Comparison of ENCODE assay signal across 9 cellular contexts in genomic region chr12:57606016-57606311, GRCh38. TPM values are rescaled to one million over a fixed set of nuclear protein-coding genes. Genes with fewer than 3 reads are reported as not detected.
DNase-seq lines count a peak whose midpoint lies in the region; ATAC-seq, FAIRE-seq and TF ChIP-seq lines count a peak whose summit lies in the region.
"Had no signal": no experiment of that assay in that cellular context is flagged by ENCODE, and none has a peak within 500 bp of the region (broad histone marks: within the 10 kb centered on the region; RNA-seq: fewer than 3 reads in every experiment).

No MANE protein-coding gene starts in this region.

- intact Hi-C loops in GM12878 (cut with micrococcal nuclease; ENCODE audit: unreplicated experiment) = no loop called here

- ATAC-seq in GM12878 = no peak

- H3K79me2 ChIP-seq in OCI-LY1 (ENCODE audit: insufficient read depth, low read length) (no peaks in the 10 kb centered on the region), GM12878 (ENCODE audit: control insufficient read depth, insufficient read depth, low read length) (no peaks in the 10 kb centered on the region)

- CTCF ChIA-PET in GM12878 (lab: Yijun Ruan, JAX) = interaction anchor here (0.6 to 2.0 kb wide), 5 partner anchors 8 to 366 kb away, joined by 3 to 8 read pairs (median 4); partner anchors contain the start of gene TSPAN31

- in situ Hi-C loops in GM12878 (cut with MboI) = no loop called here

- no peaks in the 10 kb centered on the region for H3K9me2 ChIP-seq in OCI-LY1 (ENCODE audit: low read depth, low read length)

- peak overlapping the region; percentile 94; the same call in 1 of the 2 replicates for H3K4me2 ChIP-seq in OCI-LY1 (ENCODE audit: low read length)
- H3K4me2 ChIP-seq in GM12878 (ENCODE audit: control insufficient read depth, insufficient read depth) = peak overlapping the region; percentile 86; the same call in 1 of the 2 replicates

- H2AFZ ChIP-seq in OCI-LY1 (ENCODE audit: low read length) (no peak overlapping the region), GM12878 (ENCODE audit: control insufficient read depth, low read depth, low read length) (no peak overlapping the region)

- H3K4me3 ChIP-seq in OCI-LY1 (ENCODE audit: low read depth, low read length, poor library complexity, severe bottlenecking) = no peak overlapping the region
- H3K4me3 ChIP-seq in GM12878 = no peak overlapping the region

- H3K27me3 ChIP-seq in OCI-LY1 (ENCODE audit: insufficient read depth, low read length) (no peaks in the 10 kb centered on the region), GM12878 (replicated peaks in 1 of 2; ENCODE audit: control insufficient read depth in 2 of 2, insufficient read depth in 2 of 2, low read length in 1 of 2) (no peaks in the 10 kb centered on the region)

- H3K4me1 ChIP-seq in OCI-LY1 (ENCODE audit: insufficient read depth, low read length, severe bottlenecking) = peaks cover 16% of the 10 kb centered on the region
- H3K4me1 ChIP-seq in GM12878 (ENCODE audit: control insufficient read depth, insufficient read depth, low read length) = peaks cover 4% of the 10 kb centered on the region; the same call in 1 of the 2 replicates

- no peak for TF ChIP-seq POLR2A in GM12878 (IDR thresholded peaks at IDR 0.05; ENCODE audit: low read depth, low read length)

- H3K4me3 Mint-ChIP-seq in osteocyte (ENCODE audit: unreplicated experiment) = no peak overlapping the region
- H3K4me3 Mint-ChIP-seq in chondrocyte (ENCODE audit: unreplicated experiment) = no peak overlapping the region

- TF ChIP-seq EP300 in GM12878 (IDR thresholded peaks at IDR 0.05; ENCODE audit: borderline replicate concordance in 1 of 2, control insufficient read depth in 1 of 2, low read depth in 2 of 2, low read length in 2 of 2) = no peak

- no peaks in the 10 kb centered on the region for H4K20me1 ChIP-seq in OCI-LY1 (ENCODE audit: insufficient read depth, low read length)
- no peaks in the 10 kb centered on the region for H4K20me1 ChIP-seq in GM12878 (ENCODE audit: control insufficient read depth, insufficient read depth)

- peaks cover 17% of the 10 kb centered on the region for H3K36me3 Mint-ChIP-seq in osteocyte (ENCODE audit: unreplicated experiment)
- peaks cover 11% of the 10 kb centered on the region for H3K36me3 Mint-ChIP-seq in chondrocyte (ENCODE audit: low read depth)

- H3K27ac Mint-ChIP-seq in osteocyte (ENCODE audit: unreplicated experiment) = peak overlapping the region; percentile 35
- H3K27ac Mint-ChIP-seq in chondrocyte (ENCODE audit: unreplicated experiment) = no peak overlapping the region

- H3K27me3 Mint-ChIP-seq in osteocyte (ENCODE audit: unreplicated experiment) (peaks cover 2% of the 10 kb centered on the region), chondrocyte (ENCODE audit: low read depth) (no peaks in the 10 kb centered on the region)

- H3K36me3 ChIP-seq in OCI-LY1 (ENCODE audit: insufficient read depth, low read length) = peaks cover 14% of the 10 kb centered on the region; the same call in 1 of the 2 replicates
- H3K36me3 ChIP-seq in GM12878 (ENCODE audit: control insufficient read depth in 2 of 2, insufficient read depth in 2 of 2, low read length in 1 of 2) = peaks cover 0 to 3% of the 10 kb centered on the region in 2 experiments; a peak in 2 of 4 replicates

- no TSS peak for BruUV-seq in GM12878 (replicated peaks; lab: Mats Ljungman, UMichigan)

- TF ChIP-seq RAD21 in GM12878 (IDR thresholded peaks at IDR 0.05; ENCODE audit: insufficient read depth, low read depth, low read length) = no peak

- H3K9ac ChIP-seq in OCI-LY1 (ENCODE audit: low read length) (no peak overlapping the region), GM12878 (ENCODE audit: control insufficient read depth, insufficient read depth, low read length) (no peak overlapping the region)

- no peak for FAIRE-seq in GM12878 (lab: Jason Lieb, UNC)
- FAIRE-seq: colon had no signal

- DNase-seq in GM12878 (ENCODE audit: low read depth, low spot score) (no peak), osteocyte (ENCODE audit: extremely low spot score, unreplicated experiment) (no peak), NCI-H1930 (lab: John Stamatoyannopoulos, UW) (no peak), chondrocyte (ENCODE audit: low spot score) (no peak), SK-N-DZ (ENCODE audit: low spot score) (no peak)
- DNase-seq: Kasumi-1, NCI-H446 treated with DMSO at 0.1 percent for 48 hours had no signal

- WGBS in GM12878 (ENCODE audit: insufficient coverage, insufficient replicate concordance, low lambda C conversion rate, missing lambda C conversion rate) = 88% methylated on average over 1 of the region's 1 CpG

- POLR2A ChIA-PET in GM12878 (lab: Charles Lee) = interaction anchor here (1.1 to 2.5 kb wide), 3 partner anchors 8 to 15 kb away, joined by 3 to 13 read pairs (median 4); partner anchors contain the start of gene PIP4K2C

- RAD21 ChIA-PET in GM12878 (lab: Charles Lee; ENCODE audit: unreplicated experiment) = interaction anchor here (1.6 kb wide), 1 partner anchor 8 kb away, joined by 3 read pairs; no protein-coding TSS in a partner anchor

- TF ChIP-seq CTCF in OCI-LY1 (IDR thresholded peaks at IDR 0.05; ENCODE audit: low read length) = no peak
- no peak for TF ChIP-seq CTCF in GM12878 (IDR thresholded peaks at IDR 0.05 in 2 of 3, conservative IDR thresholded peaks at IDR 0.05 in 1 of 3; ENCODE audit: control insufficient read depth in 2 of 3, extremely low read depth in 1 of 3, insufficient read depth in 1 of 3, low read depth in 3 of 3, low read length in 3 of 3)
- TF ChIP-seq CTCF in osteocyte (IDR thresholded peaks at IDR 0.05) = no peak
- no peak for TF ChIP-seq CTCF in chondrocyte (IDR thresholded peaks at IDR 0.05)

- H3K9me3 Mint-ChIP-seq in osteocyte (ENCODE audit: unreplicated experiment) (no peaks in the 10 kb centered on the region), chondrocyte (ENCODE audit: low read depth) (no peaks in the 10 kb centered on the region)

- H3K9me3 ChIP-seq in OCI-LY1 (ENCODE audit: low read length) (no peaks in the 10 kb centered on the region), GM12878 (replicated peaks; ENCODE audit: control insufficient read depth, insufficient read depth, low read length) (no peaks in the 10 kb centered on the region)

- H3F3A ChIP-seq in OCI-LY1 (ENCODE audit: insufficient read depth, low read length) = no peaks in the 10 kb centered on the region

- no peak overlapping the region for H3K27ac ChIP-seq in OCI-LY1 (ENCODE audit: low read depth, low read length, poor library complexity, severe bottlenecking)
- H3K27ac ChIP-seq in GM12878 (ENCODE audit: control insufficient read depth, insufficient read depth) = no peak overlapping the region

- SMC1A ChIA-PET in GM12878 (lab: Charles Lee; ENCODE audit: uncharacterized antibody, unreplicated experiment) = interaction anchor here (0.8 to 1.2 kb wide), 4 partner anchors 8 to 247 kb away, joined by 3 to 5 read pairs (median 4); no protein-coding TSS in a partner anchor

- peaks cover 41% of the 10 kb centered on the region for H3K4me1 Mint-ChIP-seq in osteocyte (ENCODE audit: unreplicated experiment)
- H3K4me1 Mint-ChIP-seq in chondrocyte (ENCODE audit: low read depth) = peaks cover 44% of the 10 kb centered on the region

RNA-seq across cellular contexts. Expression of gene DTX3, which starts 1.3 kb away (rescaled TPM):
- 21.1 and 24.2 TPM in 2 replicates for total RNA-seq in GM12878 (2013; cell fraction: nucleolus; rRNA removed)
- total RNA-seq in GM12878 (2014; rRNA removed) (7.8 and 11.1 TPM in 2 replicates), GM12878 (2014; rRNA removed; fragmentation: Illumina TruSeq; extraction: Trizol) (5.2 and 6.0 TPM in 2 replicates), GM12878 (2021) (9.6 and 10.5 TPM in 2 replicates), osteocyte (26.5 and 29.9 TPM in 2 replicates), chondrocyte (29.8 to 30.3 TPM (median 30.1 TPM) in 3 replicates)
- polyA plus RNA-seq in GM12878 (2011; ENCODE audit: low read depth) = 15.8 TPM
- polyA plus RNA-seq in GM12878 (2011; rRNA removed) (3.8 and 6.0 TPM in 2 replicates), GM12878 (2014; fragmentation: Illumina TruSeq; extraction: Trizol) (6.1 and 9.2 TPM in 2 replicates), GM12878 (2014; fragmentation: Nextera tagmentation; extraction: Ambion mirVana) (1 to 10 TPM; 1.1 to 2.1 TPM), GM12878 (2014; rRNA removed) (13.6 and 14.9 TPM in 2 replicates), GM12878 (2016; fragmentation: Nextera tagmentation; extraction: Ambion mirVana) (1 to 10 TPM; 2.3 to 3.0 TPM)
- polyA plus RNA-seq in GM12878 (2011; cell fraction: cytosol; rRNA removed) = 8.5 and 10.4 TPM in 2 replicates
- polyA plus RNA-seq in GM12878 (2011; cell fraction: nucleus; rRNA removed) = 45.4 and 51.8 TPM in 2 replicates
- polyA plus RNA-seq in GM12878 (2012) = 24.9 and 31.7 TPM in 2 replicates
- 2.3 and 6.1 TPM in 2 replicates for polyA minus RNA-seq in GM12878 (2011; rRNA and poly(A)+ RNA removed)
- 0.67 and 1.1 TPM in 2 replicates for polyA minus RNA-seq in GM12878 (2011; cell fraction: cytosol; rRNA and poly(A)+ RNA removed)
- polyA minus RNA-seq in GM12878 (2011; cell fraction: nucleus; rRNA and poly(A)+ RNA removed) = 4.6 and 5.3 TPM in 2 replicates
- polyA plus RNA-seq in SK-N-DZ (2014; cell fraction: cytosol; rRNA removed) = 52.8 and 68.0 TPM in 2 replicates
- polyA plus RNA-seq in SK-N-DZ (2014; cell fraction: nucleus; rRNA removed) = 222 and 224 TPM in 2 replicates

RNA-seq across cellular contexts. Expression of gene ARHGEF25, which starts 5.3 kb away (rescaled TPM):
- total RNA-seq in GM12878 (2013; cell fraction: nucleolus; rRNA removed) = 7.8 and 8.5 TPM in 2 replicates
- total RNA-seq in GM12878 (2014; rRNA removed) = 0.56 and 1.1 TPM in 2 replicates
- 0.40 and 1.5 TPM in 2 replicates for total RNA-seq in GM12878 (2014; rRNA removed; fragmentation: Illumina TruSeq; extraction: Trizol)
- 1.5 and 1.7 TPM in 2 replicates for total RNA-seq in GM12878 (2021)
- 5.8 TPM for polyA plus RNA-seq in GM12878 (2011; ENCODE audit: low read depth)
- polyA plus RNA-seq in GM12878 (2011; rRNA removed) = 2.5 and 4.5 TPM in 2 replicates
- polyA plus RNA-seq in GM12878 (2011; cell fraction: cytosol; rRNA removed) = 4.1 TPM in 2 replicates
- 12.0 and 16.0 TPM in 2 replicates for polyA plus RNA-seq in GM12878 (2011; cell fraction: nucleus; rRNA removed)
- 5.4 and 5.6 TPM in 2 replicates for polyA plus RNA-seq in GM12878 (2012)
- polyA plus RNA-seq in GM12878 (2014; fragmentation: Illumina TruSeq; extraction: Trizol) = 2.7 TPM in 2 replicates
- polyA plus RNA-seq in GM12878 (2014; fragmentation: Nextera tagmentation; extraction: Ambion mirVana) = under 1 TPM in 1 of 2 experiments, not detected in 1; 0.08 TPM
- polyA plus RNA-seq in GM12878 (2014; rRNA removed) = 1.1 and 1.2 TPM in 2 replicates
- polyA plus RNA-seq in GM12878 (2016; fragmentation: Nextera tagmentation; extraction: Ambion mirVana) = not detected
- 2.3 and 2.4 TPM in 2 replicates for polyA minus RNA-seq in GM12878 (2011; rRNA and poly(A)+ RNA removed)
- 0.80 and 1.9 TPM in 2 replicates for polyA minus RNA-seq in GM12878 (2011; cell fraction: cytosol; rRNA and poly(A)+ RNA removed)
- 2.1 and 3.6 TPM in 2 replicates for polyA minus RNA-seq in GM12878 (2011; cell fraction: nucleus; rRNA and poly(A)+ RNA removed)
- 25.8 and 27.6 TPM in 2 replicates for total RNA-seq in osteocyte
- total RNA-seq in chondrocyte = 29.0 to 30.6 TPM (median 29.5 TPM) in 3 replicates
- polyA plus RNA-seq in SK-N-DZ (2014; cell fraction: cytosol; rRNA removed) = 51.9 and 69.7 TPM in 2 replicates
- polyA plus RNA-seq in SK-N-DZ (2014; cell fraction: nucleus; rRNA removed) = 189 and 482 TPM in 2 replicates

RNA-seq across cellular contexts. Expression of gene PIP4K2C, which starts 15.0 kb away (rescaled TPM):
- 11.2 and 12.1 TPM in 2 replicates for total RNA-seq in GM12878 (2013; cell fraction: nucleolus; rRNA removed)
- total RNA-seq in GM12878 (2014; rRNA removed) = 13.1 and 15.0 TPM in 2 replicates
- total RNA-seq in GM12878 (2014; rRNA removed; fragmentation: Illumina TruSeq; extraction: Trizol) = 9.5 and 10.6 TPM in 2 replicates
- 19.0 and 20.9 TPM in 2 replicates for total RNA-seq in GM12878 (2021)
- 10.3 TPM for polyA plus RNA-seq in GM12878 (2011; ENCODE audit: low read depth)
- polyA plus RNA-seq in GM12878 (2011; rRNA removed) = 19.2 and 23.7 TPM in 2 replicates
- polyA plus RNA-seq in GM12878 (2011; cell fraction: cytosol; rRNA removed) = 13.6 and 16.9 TPM in 2 replicates
- 28.2 and 29.1 TPM in 2 replicates for polyA plus RNA-seq in GM12878 (2011; cell fraction: nucleus; rRNA removed)
- 11.2 and 13.0 TPM in 2 replicates for polyA plus RNA-seq in GM12878 (2012)
- polyA plus RNA-seq in GM12878 (2014; fragmentation: Illumina TruSeq; extraction: Trizol) = 25.1 and 34.2 TPM in 2 replicates
- polyA plus RNA-seq in GM12878 (2014; fragmentation: Nextera tagmentation; extraction: Ambion mirVana) = 1 to 10 TPM; 4.8 to 6.0 TPM
- 13.9 and 18.4 TPM in 2 replicates for polyA plus RNA-seq in GM12878 (2014; rRNA removed)
- 10 to 100 TPM; 13.3 to 16.5 TPM for polyA plus RNA-seq in GM12878 (2016; fragmentation: Nextera tagmentation; extraction: Ambion mirVana)
- polyA minus RNA-seq in GM12878 (2011; rRNA and poly(A)+ RNA removed) = 12.5 and 14.3 TPM in 2 replicates
- polyA minus RNA-seq in GM12878 (2011; cell fraction: cytosol; rRNA and poly(A)+ RNA removed) = 3.8 and 4.3 TPM in 2 replicates
- 4.1 and 5.8 TPM in 2 replicates for polyA minus RNA-seq in GM12878 (2011; cell fraction: nucleus; rRNA and poly(A)+ RNA removed)
- 30.4 and 34.9 TPM in 2 replicates for total RNA-seq in osteocyte
- 27.9 to 33.1 TPM (median 30.5 TPM) in 3 replicates for total RNA-seq in chondrocyte
- polyA plus RNA-seq in SK-N-DZ (2014; cell fraction: cytosol; rRNA removed) = 21.4 and 26.5 TPM in 2 replicates
- 19.3 and 24.9 TPM in 2 replicates for polyA plus RNA-seq in SK-N-DZ (2014; cell fraction: nucleus; rRNA removed)

RNA-seq across cellular contexts. Expression of gene B4GALNT1, which starts 27.0 kb away (rescaled TPM):
- 0.88 and 0.93 TPM in 2 replicates for total RNA-seq in GM12878 (2013; cell fraction: nucleolus; rRNA removed)
- total RNA-seq in GM12878 (2014; rRNA removed) = 0.06 TPM in 1 of 2 replicates, not detected in the other
- 0.05 TPM in 1 of 2 replicates, not detected in the other for total RNA-seq in GM12878 (2014; rRNA removed; fragmentation: Illumina TruSeq; extraction: Trizol)
- total RNA-seq in GM12878 (2021) = 0.08 and 0.38 TPM in 2 replicates
- 0.20 TPM for polyA plus RNA-seq in GM12878 (2011; ENCODE audit: low read depth)
- 0.14 and 0.17 TPM in 2 replicates for polyA plus RNA-seq in GM12878 (2011; rRNA removed)
- 0.12 and 0.20 TPM in 2 replicates for polyA plus RNA-seq in GM12878 (2011; cell fraction: cytosol; rRNA removed)
- polyA plus RNA-seq in GM12878 (2011; cell fraction: nucleus; rRNA removed) = 0.57 and 1.3 TPM in 2 replicates
- 0.09 and 0.29 TPM in 2 replicates for polyA plus RNA-seq in GM12878 (2012)
- 0.01 TPM in 1 of 2 replicates, not detected in the other for polyA plus RNA-seq in GM12878 (2014; fragmentation: Illumina TruSeq; extraction: Trizol)
- polyA plus RNA-seq in GM12878 (2014; fragmentation: Nextera tagmentation; extraction: Ambion mirVana) = not detected
- polyA plus RNA-seq in GM12878 (2014; rRNA removed) = 0.03 and 0.17 TPM in 2 replicates
- polyA plus RNA-seq in GM12878 (2016; fragmentation: Nextera tagmentation; extraction: Ambion mirVana) = under 1 TPM; 0.12 to 0.24 TPM
- 0.15 and 0.36 TPM in 2 replicates for polyA minus RNA-seq in GM12878 (2011; rRNA and poly(A)+ RNA removed)
- not detected in 2 replicates for polyA minus RNA-seq in GM12878 (2011; cell fraction: cytosol; rRNA and poly(A)+ RNA removed)
- polyA minus RNA-seq in GM12878 (2011; cell fraction: nucleus; rRNA and poly(A)+ RNA removed) = 0.29 and 0.73 TPM in 2 replicates
- total RNA-seq in osteocyte = 5.6 and 6.9 TPM in 2 replicates
- 20.8 to 21.8 TPM (median 21.4 TPM) in 3 replicates for total RNA-seq in chondrocyte
- 47.9 and 73.7 TPM in 2 replicates for polyA plus RNA-seq in SK-N-DZ (2014; cell fraction: cytosol; rRNA removed)
- 154 and 191 TPM in 2 replicates for polyA plus RNA-seq in SK-N-DZ (2014; cell fraction: nucleus; rRNA removed)

RNA-seq across cellular contexts. Expression of gene KIF5A, which starts 56.1 kb away (rescaled TPM):
- total RNA-seq in GM12878 (2013; cell fraction: nucleolus; rRNA removed) = 0.73 and 0.77 TPM in 2 replicates
- total RNA-seq in GM12878 (2014; rRNA removed) = 1.0 and 1.1 TPM in 2 replicates
- 1.1 and 1.3 TPM in 2 replicates for total RNA-seq in GM12878 (2014; rRNA removed; fragmentation: Illumina TruSeq; extraction: Trizol)
- 2.2 and 2.9 TPM in 2 replicates for total RNA-seq in GM12878 (2021)
- polyA plus RNA-seq in GM12878 (2011; ENCODE audit: low read depth) = 0.24 TPM
- 0.48 and 0.56 TPM in 2 replicates for polyA plus RNA-seq in GM12878 (2011; rRNA removed)
- polyA plus RNA-seq in GM12878 (2011; cell fraction: cytosol; rRNA removed) = 0.30 and 0.31 TPM in 2 replicates
- polyA plus RNA-seq in GM12878 (2011; cell fraction: nucleus; rRNA removed) = 1.2 and 1.5 TPM in 2 replicates
- 0.51 and 0.79 TPM in 2 replicates for polyA plus RNA-seq in GM12878 (2012)
- polyA plus RNA-seq in GM12878 (2014; fragmentation: Illumina TruSeq; extraction: Trizol) = 2.0 and 2.2 TPM in 2 replicates
- under 1 TPM; 0.35 to 0.44 TPM for polyA plus RNA-seq in GM12878 (2014; fragmentation: Nextera tagmentation; extraction: Ambion mirVana)
- polyA plus RNA-seq in GM12878 (2014; rRNA removed) = 1.7 and 2.0 TPM in 2 replicates
- polyA plus RNA-seq in GM12878 (2016; fragmentation: Nextera tagmentation; extraction: Ambion mirVana) = under 1 TPM; 0.69 to 0.92 TPM
- polyA minus RNA-seq in GM12878 (2011; rRNA and poly(A)+ RNA removed) = 0.36 and 0.51 TPM in 2 replicates
- polyA minus RNA-seq in GM12878 (2011; cell fraction: cytosol; rRNA and poly(A)+ RNA removed) = 0.10 TPM in 1 of 2 replicates, not detected in the other
- 0.24 and 0.29 TPM in 2 replicates for polyA minus RNA-seq in GM12878 (2011; cell fraction: nucleus; rRNA and poly(A)+ RNA removed)
- 0.43 and 0.73 TPM in 2 replicates for total RNA-seq in osteocyte
- 2.6 to 5.1 TPM (median 3.5 TPM) in 3 replicates for total RNA-seq in chondrocyte
- 18.1 and 20.0 TPM in 2 replicates for polyA plus RNA-seq in SK-N-DZ (2014; cell fraction: cytosol; rRNA removed)
- polyA plus RNA-seq in SK-N-DZ (2014; cell fraction: nucleus; rRNA removed) = 59.9 and 84.5 TPM in 2 replicates
